26 cellular contexts compared by ENCODE assay signal in genomic region chr15:87167706-87168105, GRCh38.
"Had no signal": no experiment of that assay in that cellular context is flagged by ENCODE, and none has a peak within 500 bp of the region (broad histone marks: within the 10 kb centered on the region; RNA-seq: fewer than 3 reads in every experiment).

No MANE protein-coding gene starts in this region.

- ATAC-seq: activated CD4-positive, CD25-positive, alpha-beta regulatory T cell treated with anti-CD3 and anti-CD28 coated beads, Interleukin-2, amount 50 U/mL, for 24 hours; activated CD8-positive, alpha-beta T cell treated with anti-CD3 and anti-CD28 coated beads for 36 hours; activated T-cell treated with anti-CD3 and anti-CD28 coated beads, Interleukin-2, amount 50 U/mL, for 4 hours; activated T-helper 17 cell treated with anti-CD3 and anti-CD28 coated beads, Interleukin-2, amount 50 U/mL, for 72 hours; body of pancreas had no signal

- FAIRE-seq: frontal cortex had no signal

- H3K4me3 ChIP-seq: body of pancreas, coronary artery, dorsolateral prefrontal cortex, esophagus squamous epithelium had no signal

- H3K4me1 ChIP-seq: body of pancreas, esophagus squamous epithelium had no signal

- H3K27me3 ChIP-seq: body of pancreas, esophagus squamous epithelium had no signal

- H3K27ac ChIP-seq: body of pancreas, coronary artery, dorsolateral prefrontal cortex, esophagus squamous epithelium, WERI-Rb-1 had no signal

- DNase-seq: activated B cell treated with CpG ODN at 0.5 μM for 24 hours; activated CD4-positive, alpha-beta T cell treated with anti-CD3 and anti-CD28 coated beads for 48 hours; activated CD4-positive, alpha-beta T cell treated with anti-CD3 and anti-CD28 coated beads, Interleukin-2, amount 50 U/mL, for 1 hour; activated CD4-positive, alpha-beta T cell treated with anti-CD3 and anti-CD28 coated beads, Interleukin-2, amount 50 U/mL, for 48 hours; activated CD8-positive, alpha-beta memory T cell treated with anti-CD3 and anti-CD28 coated beads for 24 hours; activated CD8-positive, alpha-beta T cell treated with anti-CD3 and anti-CD28 coated beads for 36 hours; activated effector memory CD4-positive, alpha-beta T cell treated with Interleukin-2 at 50 U/mL for 16 hours; activated gamma-delta T cell treated with Interleukin-2 at 50 U/mL for 16 hours; activated naive CD4-positive, alpha-beta T cell treated with anti-CD3 and anti-CD28 coated beads, Interleukin-2, amount 50 U/mL, for 16 hours; activated naive CD4-positive, alpha-beta T cell treated with Interleukin-2 at 50 U/mL for 16 hours; activated T-cell treated with anti-CD3 and anti-CD28 coated beads, Interleukin-2, amount 50 U/mL, for 4 hours; amniotic stem cell; anterior cingulate cortex; body of pancreas; dorsolateral prefrontal cortex; effector memory CD4-positive, alpha-beta T cell; endodermal cell; esophagus squamous epithelium; head of caudate nucleus; hippocampal formation; T-helper 9 cell; WERI-Rb-1 had no signal

- H3K36me3 ChIP-seq: esophagus squamous epithelium, WERI-Rb-1 had no signal
